12 cellular contexts compared by ENCODE assay signal in genomic region chr4:108141213-108142045, GRCh38. TPM values are rescaled to one million over a fixed set of nuclear protein-coding genes. Genes with fewer than 3 reads are reported as not detected.
DNase-seq lines count a peak whose midpoint lies in the region; ATAC-seq and TF ChIP-seq lines count a peak whose summit lies in the region.
"Had no signal": no experiment of that assay in that cellular context is flagged by ENCODE, and none has a peak within 500 bp of the region (broad histone marks: within the 10 kb centered on the region; RNA-seq: fewer than 3 reads in every experiment).

No MANE protein-coding gene starts in this region.

- peaks cover 3% of the 10 kb centered on the region for H3K27me3 Mint-ChIP-seq in brain

- H3K27ac ChIP-seq in BLaER1 (no peak overlapping the region), dorsolateral prefrontal cortex (no peak overlapping the region)
- H3K27ac ChIP-seq: coronary artery had no signal

- intact Hi-C loops in dorsolateral prefrontal cortex (cut with DNase I): no loop called here

- no peak overlapping the region for H3K9ac ChIP-seq in BLaER1

- H3K27ac Mint-ChIP-seq in brain: peak overlapping the region; percentile 1 to 94 (median 78)

- DNase-seq in GM13976 (ENCODE audit: low spot score) (peak; percentile 26), NCI-H2227 (lab: John Stamatoyannopoulos, UW; ENCODE audit: unreplicated experiment) (peak; percentile 82), dorsolateral prefrontal cortex (no peak), NCI-H526 treated with DMSO at 0.1 percent for 48 hours (lab: John Stamatoyannopoulos, UW) (no peak)
- DNase-seq: mammary epithelial cell had no signal

- H4K20me1 ChIP-seq in BLaER1: peaks cover 100% of the 10 kb centered on the region

- H3K36me3 Mint-ChIP-seq in brain: no peaks in the 10 kb centered on the region

- no peaks in the 10 kb centered on the region for H3K9me3 ChIP-seq in BLaER1

- H3K4me1 ChIP-seq in BLaER1: peaks cover 83% of the 10 kb centered on the region

- in situ Hi-C loops in GM13976 (cut with MboI; ENCODE audit: low sequenced_read_pairs, unreplicated experiment): no loop called here

- H3K4me2 ChIP-seq in BLaER1: peak overlapping the region; percentile 55

- peaks cover 83% of the 10 kb centered on the region for H3K4me1 Mint-ChIP-seq in brain

- TF ChIP-seq CTCF in GM13976 (IDR thresholded peaks at IDR 0.05; ENCODE audit: borderline replicate concordance, control extremely low read depth, extremely low read depth, insufficient read depth, missing control alignments): no peak
- no peak for TF ChIP-seq CTCF in brain (conservative IDR thresholded peaks at IDR 0.05)
- no peak for TF ChIP-seq CTCF in dorsolateral prefrontal cortex (IDR thresholded peaks at IDR 0.05 in 54 of 56, conservative IDR thresholded peaks at IDR 0.05 in 2 of 56; ENCODE audit: low read depth in 1 of 56, partially characterized antibody in 56 of 56)

- H3K27me3 ChIP-seq in BLaER1 (peaks cover 38% of the 10 kb centered on the region), dorsolateral prefrontal cortex (peaks cover 0 to 9% (median 0%) of the 10 kb centered on the region in 45 donors)

- H3K4me3 ChIP-seq in BLaER1: no peak overlapping the region
- no peak overlapping the region for H3K4me3 ChIP-seq in dorsolateral prefrontal cortex
- H3K4me3 ChIP-seq: coronary artery, K562 had no signal

- no peaks in the 10 kb centered on the region for H3K9me3 Mint-ChIP-seq in brain

- peaks cover 70% of the 10 kb centered on the region for H3K36me3 ChIP-seq in BLaER1

- H3K4me3 Mint-ChIP-seq in brain: peak overlapping the region; percentile 54 to 77 (median 69)

- no peak for ATAC-seq in HG03135 (IDR thresholded peaks at IDR 0.05; ENCODE audit: unreplicated experiment)
- no peak for ATAC-seq in GM18907 (IDR thresholded peaks at IDR 0.05; ENCODE audit: unreplicated experiment)
- ATAC-seq: K562, sciatic nerve had no signal

RNA-seq across cellular contexts. Expression of gene LEF1, which starts 27.3 kb away (rescaled TPM):
- 6.8 TPM for polyA plus RNA-seq in brain (ENCODE audit: insufficient read depth, low read depth, low replicate concordance)
- total RNA-seq in dorsolateral prefrontal cortex: 10 to 100 TPM in 64 of 120 experiments, 1 to 10 TPM in 56; 3.3 to 28.2 (median 10.4) TPM

Comparison
In these comparisons a context has a peak if more than half of its experiments do, and no peak if none do; other contexts are left out.
1. DNase-seq: peak in GM13976 (single experiment) and NCI-H2227 (single experiment); none in dorsolateral prefrontal cortex (0 of 10) and NCI-H526 treated with DMSO at 0.1 percent for 48 hours (single experiment).